Comparison of ENCODE assay signal across 8 cellular contexts in the genomic region with DNA sequence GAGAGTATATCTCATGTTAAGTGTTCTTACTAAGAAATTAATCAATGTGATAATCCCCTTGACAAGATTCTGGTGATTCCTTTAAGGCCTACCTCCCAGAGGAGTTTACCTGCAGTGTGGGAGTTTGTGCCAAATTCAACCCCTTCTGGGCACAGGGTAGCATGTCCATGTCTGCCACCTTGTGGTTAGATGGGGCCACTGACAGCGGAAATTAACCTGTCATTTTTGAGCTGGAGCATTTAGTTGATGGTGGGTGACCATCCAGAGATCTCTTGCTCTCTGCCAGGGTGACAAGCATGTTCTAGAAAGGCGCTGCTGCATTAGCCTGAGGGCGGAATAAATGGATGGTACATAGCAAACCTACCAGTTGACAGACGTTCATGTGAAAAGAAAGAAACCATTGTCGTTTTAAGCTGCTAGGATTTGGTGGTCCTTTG.
DNase-seq lines count a peak whose midpoint lies in the region; ATAC-seq and TF ChIP-seq lines count a peak whose summit lies in the region.

No MANE protein-coding gene starts in this region.

- no peaks in the 10 kb centered on the region for H3K9me2 ChIP-seq in OCI-LY1 (ENCODE audit: low read depth, low read length)

- H3K36me3 Mint-ChIP-seq in activated T-cell treated with anti-CD3 and anti-CD28 coated beads, Interleukin-2, amount 50 U/mL, for 24 hours (ENCODE audit: low read depth) = no peaks in the 10 kb centered on the region

- H3K9me3 Mint-ChIP-seq in activated T-cell treated with anti-CD3 and anti-CD28 coated beads, Interleukin-2, amount 50 U/mL, for 24 hours = no peaks in the 10 kb centered on the region

- H3K4me1 ChIP-seq in OCI-LY1 (ENCODE audit: insufficient read depth, low read length, severe bottlenecking) (no peaks in the 10 kb centered on the region), foreskin keratinocyte (peaks cover 12% of the 10 kb centered on the region)

- ATAC-seq in GM19467 (IDR thresholded peaks at IDR 0.05; ENCODE audit: unreplicated experiment) (peak; percentile 94), HG03520 (IDR thresholded peaks at IDR 0.05; ENCODE audit: unreplicated experiment) (peak; percentile 91), foreskin keratinocyte (peak; percentile 73)

- no peaks in the 10 kb centered on the region for H3K9me3 ChIP-seq in OCI-LY1 (ENCODE audit: low read length)

- no peaks in the 10 kb centered on the region for H3K79me2 ChIP-seq in OCI-LY1 (ENCODE audit: insufficient read depth, low read length)

- TF ChIP-seq CTCF in OCI-LY1 (IDR thresholded peaks at IDR 0.05; ENCODE audit: low read length) (peak; percentile 78), foreskin keratinocyte (conservative IDR thresholded peaks at IDR 0.05) (peak; percentile 79)

- no peaks in the 10 kb centered on the region for H3K4me1 Mint-ChIP-seq in activated T-cell treated with anti-CD3 and anti-CD28 coated beads, Interleukin-2, amount 50 U/mL, for 24 hours (ENCODE audit: low read depth)

- no peak overlapping the region for H3K9ac ChIP-seq in OCI-LY1 (ENCODE audit: low read length)

- H3K36me3 ChIP-seq in OCI-LY1 (ENCODE audit: insufficient read depth, low read length) = no peaks in the 10 kb centered on the region

- H3K27ac ChIP-seq in OCI-LY1 (ENCODE audit: low read depth, low read length, poor library complexity, severe bottlenecking) (no peak overlapping the region), foreskin keratinocyte (no peak overlapping the region)

- DNase-seq in DMS 273 (lab: John Stamatoyannopoulos, UW; ENCODE audit: unreplicated experiment) (peak; percentile 70), foreskin keratinocyte (peak in 1 of 2 donors; percentile 39), retina (peak; percentile 49), T1000 (lab: John Stamatoyannopoulos, UW) (no peak)
- peak; percentile 61 for DNase-seq in activated T-cell treated with anti-CD3 and anti-CD28 coated beads, Interleukin-2, amount 50 U/mL, for 24 hours

- no peak overlapping the region for H3K27ac Mint-ChIP-seq in activated T-cell treated with anti-CD3 and anti-CD28 coated beads, Interleukin-2, amount 50 U/mL, for 24 hours

- H2AFZ ChIP-seq in OCI-LY1 (ENCODE audit: low read length) = no peak overlapping the region

- peaks cover 5% of the 10 kb centered on the region for H3K27me3 Mint-ChIP-seq in activated T-cell treated with anti-CD3 and anti-CD28 coated beads, Interleukin-2, amount 50 U/mL, for 24 hours

- H3K27me3 ChIP-seq in OCI-LY1 (ENCODE audit: insufficient read depth, low read length) = no peaks in the 10 kb centered on the region
- no peaks in the 10 kb centered on the region for H3K27me3 ChIP-seq in foreskin keratinocyte

- no peak overlapping the region for H3K4me3 Mint-ChIP-seq in activated T-cell treated with anti-CD3 and anti-CD28 coated beads, Interleukin-2, amount 50 U/mL, for 24 hours

- no peak overlapping the region for H3K4me2 ChIP-seq in OCI-LY1 (ENCODE audit: low read length)

- H3F3A ChIP-seq in OCI-LY1 (ENCODE audit: insufficient read depth, low read length) = no peaks in the 10 kb centered on the region

- H4K20me1 ChIP-seq in OCI-LY1 (ENCODE audit: insufficient read depth, low read length) = no peaks in the 10 kb centered on the region

- no peak overlapping the region for H3K4me3 ChIP-seq in OCI-LY1 (ENCODE audit: low read depth, low read length, poor library complexity, severe bottlenecking)
